Comparison of ENCODE assay signal across 1 cellular context in the genomic region with DNA sequence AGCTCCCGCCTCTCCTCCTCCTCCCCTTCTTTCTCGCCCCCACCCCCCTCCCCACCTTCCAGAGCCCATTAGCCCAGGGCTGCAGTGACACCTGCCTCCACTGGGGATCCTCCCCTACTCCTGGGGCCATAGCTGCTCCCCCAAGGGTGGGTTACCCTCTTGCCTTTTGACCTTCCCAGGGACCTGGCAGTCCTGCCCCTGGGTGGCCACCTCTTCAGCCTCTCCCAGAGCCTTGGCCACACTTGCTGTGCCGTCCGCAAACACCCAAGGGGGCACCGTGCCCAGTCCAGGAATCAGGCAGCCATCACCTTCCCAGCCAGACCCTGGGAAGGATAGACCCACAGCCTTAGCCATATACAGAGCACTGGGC.
TF ChIP-seq lines count a peak whose summit lies in the region.

No MANE protein-coding gene starts in this region.

TF ChIP-seq in GM23338, 12 proteins besides CTCF, POLR2A, EP300 and RAD21:
- TF ChIP-seq, protein P1, sequence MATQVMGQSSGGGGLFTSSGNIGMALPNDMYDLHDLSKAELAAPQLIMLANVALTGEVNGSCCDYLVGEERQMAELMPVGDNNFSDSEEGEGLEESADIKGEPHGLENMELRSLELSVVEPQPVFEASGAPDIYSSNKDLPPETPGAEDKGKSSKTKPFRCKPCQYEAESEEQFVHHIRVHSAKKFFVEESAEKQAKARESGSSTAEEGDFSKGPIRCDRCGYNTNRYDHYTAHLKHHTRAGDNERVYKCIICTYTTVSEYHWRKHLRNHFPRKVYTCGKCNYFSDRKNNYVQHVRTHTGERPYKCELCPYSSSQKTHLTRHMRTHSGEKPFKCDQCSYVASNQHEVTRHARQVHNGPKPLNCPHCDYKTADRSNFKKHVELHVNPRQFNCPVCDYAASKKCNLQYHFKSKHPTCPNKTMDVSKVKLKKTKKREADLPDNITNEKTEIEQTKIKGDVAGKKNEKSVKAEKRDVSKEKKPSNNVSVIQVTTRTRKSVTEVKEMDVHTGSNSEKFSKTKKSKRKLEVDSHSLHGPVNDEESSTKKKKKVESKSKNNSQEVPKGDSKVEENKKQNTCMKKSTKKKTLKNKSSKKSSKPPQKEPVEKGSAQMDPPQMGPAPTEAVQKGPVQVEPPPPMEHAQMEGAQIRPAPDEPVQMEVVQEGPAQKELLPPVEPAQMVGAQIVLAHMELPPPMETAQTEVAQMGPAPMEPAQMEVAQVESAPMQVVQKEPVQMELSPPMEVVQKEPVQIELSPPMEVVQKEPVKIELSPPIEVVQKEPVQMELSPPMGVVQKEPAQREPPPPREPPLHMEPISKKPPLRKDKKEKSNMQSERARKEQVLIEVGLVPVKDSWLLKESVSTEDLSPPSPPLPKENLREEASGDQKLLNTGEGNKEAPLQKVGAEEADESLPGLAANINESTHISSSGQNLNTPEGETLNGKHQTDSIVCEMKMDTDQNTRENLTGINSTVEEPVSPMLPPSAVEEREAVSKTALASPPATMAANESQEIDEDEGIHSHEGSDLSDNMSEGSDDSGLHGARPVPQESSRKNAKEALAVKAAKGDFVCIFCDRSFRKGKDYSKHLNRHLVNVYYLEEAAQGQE (IDR thresholded peaks at IDR 0.05; ENCODE audit: unreplicated experiment), result no peak
- TF ChIP-seq EZH2 (IDR thresholded peaks at IDR 0.05; ENCODE audit: low read depth, unreplicated experiment) (no peak), EZH2phosphoT487 (IDR thresholded peaks at IDR 0.05; ENCODE audit: unreplicated experiment) (no peak), POLR2AphosphoS5 (IDR thresholded peaks at IDR 0.05; ENCODE audit: low read depth) (no peak), ZNF114 (CRISPR knock-in tag; IDR thresholded peaks at IDR 0.05) (no peak), JUNB (IDR thresholded peaks at IDR 0.05; ENCODE audit: unreplicated experiment) (no peak), STAT1 (IDR thresholded peaks at IDR 0.05; ENCODE audit: unreplicated experiment) (no peak), CREB1 (CRISPR knock-in tag; IDR thresholded peaks at IDR 0.05; ENCODE audit: low read depth) (no peak), ZNF331 (CRISPR knock-in tag; IDR thresholded peaks at IDR 0.05; ENCODE audit: low read depth) (no peak), NANOG (IDR thresholded peaks at IDR 0.05; ENCODE audit: borderline replicate concordance) (no peak)
- TF ChIP-seq, protein P2, sequence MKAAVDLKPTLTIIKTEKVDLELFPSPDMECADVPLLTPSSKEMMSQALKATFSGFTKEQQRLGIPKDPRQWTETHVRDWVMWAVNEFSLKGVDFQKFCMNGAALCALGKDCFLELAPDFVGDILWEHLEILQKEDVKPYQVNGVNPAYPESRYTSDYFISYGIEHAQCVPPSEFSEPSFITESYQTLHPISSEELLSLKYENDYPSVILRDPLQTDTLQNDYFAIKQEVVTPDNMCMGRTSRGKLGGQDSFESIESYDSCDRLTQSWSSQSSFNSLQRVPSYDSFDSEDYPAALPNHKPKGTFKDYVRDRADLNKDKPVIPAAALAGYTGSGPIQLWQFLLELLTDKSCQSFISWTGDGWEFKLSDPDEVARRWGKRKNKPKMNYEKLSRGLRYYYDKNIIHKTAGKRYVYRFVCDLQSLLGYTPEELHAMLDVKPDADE (IDR thresholded peaks at IDR 0.05), result no peak
- TF ChIP-seq, protein P3, sequence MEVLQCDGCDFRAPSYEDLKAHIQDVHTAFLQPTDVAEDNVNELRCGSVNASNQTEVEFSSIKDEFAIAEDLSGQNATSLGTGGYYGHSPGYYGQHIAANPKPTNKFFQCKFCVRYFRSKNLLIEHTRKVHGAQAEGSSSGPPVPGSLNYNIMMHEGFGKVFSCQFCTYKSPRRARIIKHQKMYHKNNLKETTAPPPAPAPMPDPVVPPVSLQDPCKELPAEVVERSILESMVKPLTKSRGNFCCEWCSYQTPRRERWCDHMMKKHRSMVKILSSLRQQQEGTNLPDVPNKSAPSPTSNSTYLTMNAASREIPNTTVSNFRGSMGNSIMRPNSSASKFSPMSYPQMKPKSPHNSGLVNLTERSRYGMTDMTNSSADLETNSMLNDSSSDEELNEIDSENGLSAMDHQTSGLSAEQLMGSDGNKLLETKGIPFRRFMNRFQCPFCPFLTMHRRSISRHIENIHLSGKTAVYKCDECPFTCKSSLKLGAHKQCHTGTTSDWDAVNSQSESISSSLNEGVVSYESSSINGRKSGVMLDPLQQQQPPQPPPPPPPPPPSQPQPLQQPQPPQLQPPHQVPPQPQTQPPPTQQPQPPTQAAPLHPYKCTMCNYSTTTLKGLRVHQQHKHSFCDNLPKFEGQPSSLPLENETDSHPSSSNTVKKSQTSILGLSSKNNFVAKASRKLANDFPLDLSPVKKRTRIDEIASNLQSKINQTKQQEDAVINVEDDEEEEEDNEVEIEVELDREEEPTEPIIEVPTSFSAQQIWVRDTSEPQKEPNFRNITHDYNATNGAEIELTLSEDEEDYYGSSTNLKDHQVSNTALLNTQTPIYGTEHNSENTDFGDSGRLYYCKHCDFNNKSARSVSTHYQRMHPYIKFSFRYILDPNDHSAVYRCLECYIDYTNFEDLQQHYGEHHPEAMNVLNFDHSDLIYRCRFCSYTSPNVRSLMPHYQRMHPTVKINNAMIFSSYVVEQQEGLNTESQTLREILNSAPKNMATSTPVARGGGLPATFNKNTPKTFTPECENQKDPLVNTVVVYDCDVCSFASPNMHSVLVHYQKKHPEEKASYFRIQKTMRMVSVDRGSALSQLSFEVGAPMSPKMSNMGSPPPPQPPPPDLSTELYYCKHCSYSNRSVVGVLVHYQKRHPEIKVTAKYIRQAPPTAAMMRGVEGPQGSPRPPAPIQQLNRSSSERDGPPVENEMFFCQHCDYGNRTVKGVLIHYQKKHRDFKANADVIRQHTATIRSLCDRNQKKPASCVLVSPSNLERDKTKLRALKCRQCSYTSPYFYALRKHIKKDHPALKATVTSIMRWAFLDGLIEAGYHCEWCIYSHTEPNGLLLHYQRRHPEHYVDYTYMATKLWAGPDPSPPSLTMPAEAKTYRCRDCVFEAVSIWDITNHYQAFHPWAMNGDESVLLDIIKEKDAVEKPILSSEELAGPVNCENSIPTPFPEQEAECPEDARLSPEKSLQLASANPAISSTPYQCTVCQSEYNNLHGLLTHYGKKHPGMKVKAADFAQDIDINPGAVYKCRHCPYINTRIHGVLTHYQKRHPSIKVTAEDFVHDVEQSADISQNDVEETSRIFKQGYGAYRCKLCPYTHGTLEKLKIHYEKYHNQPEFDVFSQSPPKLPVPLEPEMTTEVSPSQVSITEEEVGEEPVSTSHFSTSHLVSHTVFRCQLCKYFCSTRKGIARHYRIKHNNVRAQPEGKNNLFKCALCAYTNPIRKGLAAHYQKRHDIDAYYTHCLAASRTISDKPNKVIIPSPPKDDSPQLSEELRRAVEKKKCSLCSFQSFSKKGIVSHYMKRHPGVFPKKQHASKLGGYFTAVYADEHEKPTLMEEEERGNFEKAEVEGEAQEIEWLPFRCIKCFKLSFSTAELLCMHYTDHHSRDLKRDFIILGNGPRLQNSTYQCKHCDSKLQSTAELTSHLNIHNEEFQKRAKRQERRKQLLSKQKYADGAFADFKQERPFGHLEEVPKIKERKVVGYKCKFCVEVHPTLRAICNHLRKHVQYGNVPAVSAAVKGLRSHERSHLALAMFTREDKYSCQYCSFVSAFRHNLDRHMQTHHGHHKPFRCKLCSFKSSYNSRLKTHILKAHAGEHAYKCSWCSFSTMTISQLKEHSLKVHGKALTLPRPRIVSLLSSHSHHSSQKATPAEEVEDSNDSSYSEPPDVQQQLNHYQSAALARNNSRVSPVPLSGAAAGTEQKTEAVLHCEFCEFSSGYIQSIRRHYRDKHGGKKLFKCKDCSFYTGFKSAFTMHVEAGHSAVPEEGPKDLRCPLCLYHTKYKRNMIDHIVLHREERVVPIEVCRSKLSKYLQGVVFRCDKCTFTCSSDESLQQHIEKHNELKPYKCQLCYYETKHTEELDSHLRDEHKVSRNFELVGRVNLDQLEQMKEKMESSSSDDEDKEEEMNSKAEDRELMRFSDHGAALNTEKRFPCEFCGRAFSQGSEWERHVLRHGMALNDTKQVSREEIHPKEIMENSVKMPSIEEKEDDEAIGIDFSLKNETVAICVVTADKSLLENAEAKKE (CRISPR knock-in tag; IDR thresholded peaks at IDR 0.05), result no peak
